In the genomic region with DNA sequence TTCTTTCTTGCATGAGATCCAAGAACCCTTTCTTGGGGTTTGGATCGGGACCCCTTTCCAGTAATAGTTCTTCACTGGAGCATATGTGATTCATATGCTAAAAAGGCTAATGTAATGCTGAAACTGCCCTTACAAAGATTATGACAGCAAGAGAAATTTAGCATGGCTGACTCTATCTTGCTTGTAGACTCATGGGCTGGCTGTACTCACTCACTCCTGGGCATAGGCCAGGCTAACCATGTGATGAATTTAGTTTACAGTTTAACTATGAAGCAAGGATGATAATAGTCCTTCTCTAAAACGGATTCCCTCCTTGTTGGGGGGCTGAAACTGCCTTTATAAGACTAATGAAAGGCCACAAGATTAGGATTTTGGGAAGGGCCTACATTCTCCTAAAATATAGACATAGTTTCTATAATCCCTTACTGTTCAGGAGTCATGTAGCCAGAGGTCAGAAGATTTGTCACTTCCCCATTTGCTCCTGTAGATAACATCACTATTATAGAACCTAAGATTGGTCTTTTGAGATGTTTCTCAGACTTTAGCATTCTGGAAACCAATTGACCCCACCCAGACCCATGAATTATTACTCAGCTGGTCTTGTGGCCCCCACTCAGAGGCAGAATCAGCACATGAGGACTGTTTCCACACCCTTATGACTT, we compare ENCODE assay signal across 20 cellular contexts. TPM values are rescaled to one million over a fixed set of nuclear protein-coding genes. Genes with fewer than 3 reads are reported as not detected.
DNase-seq lines count a peak whose midpoint lies in the region; ATAC-seq and TF ChIP-seq lines count a peak whose summit lies in the region.
"Had no signal": no experiment of that assay in that cellular context is flagged by ENCODE, and none has a peak within 500 bp of the region (broad histone marks: within the 10 kb centered on the region; RNA-seq: fewer than 3 reads in every experiment).

No MANE protein-coding gene starts in this region.

- H3K9ac ChIP-seq in GM23248 (no peak overlapping the region), OCI-LY3 (ENCODE audit: low read length) (no peak overlapping the region)
- H3K9ac ChIP-seq: BLaER1 treated with 17β-estradiol and CSF1 and Interleukin-3, amounts not matched to agents 10 nM and 100 nM had no signal

- no peak overlapping the region for H3K4me3 Mint-ChIP-seq in activated T-helper 17 cell treated with anti-CD3 and anti-CD28 coated beads, Interleukin-2, amount 50 U/mL, for 72 hours
- H3K4me3 Mint-ChIP-seq: CD8-positive, alpha-beta T cell had no signal

- DNase-seq in GM23248 (peak; percentile 49), choroid plexus epithelial cell (ENCODE audit: low read depth) (peak; percentile 22), kidney tubule cell (ENCODE audit: low spot score) (peak; percentile 16), NCI-H82 treated with DMSO at 0.1 percent for 48 hours (lab: John Stamatoyannopoulos, UW; ENCODE audit: unreplicated experiment) (no peak), NCI-H2081 (lab: John Stamatoyannopoulos, UW) (no peak), HuH-7 (ENCODE audit: low spot score) (no peak)
- DNase-seq: CD8-positive, alpha-beta T cell; DMS53; EL; NCI-H1417 treated with DMSO at 0.1 percent for 48 hours; NCI-H1930; NCI-H2171; NCI-H446; NCI-H748 treated with DMSO at 0.1 percent for 48 hours; PC-9 had no signal

- H3K36me3 Mint-ChIP-seq in activated T-helper 17 cell treated with anti-CD3 and anti-CD28 coated beads, Interleukin-2, amount 50 U/mL, for 72 hours (ENCODE audit: low read depth): no peaks in the 10 kb centered on the region
- H3K36me3 Mint-ChIP-seq: CD8-positive, alpha-beta T cell had no signal

- in situ Hi-C loops in GM23248 (cut with MboI): no loop called here

- H3K79me2 ChIP-seq in GM23248 (ENCODE audit: insufficient read depth) (no peaks in the 10 kb centered on the region), OCI-LY3 (ENCODE audit: low read length) (no peaks in the 10 kb centered on the region)

- ATAC-seq in activated T-helper 17 cell treated with anti-CD3 and anti-CD28 coated beads, Interleukin-2, amount 50 U/mL, for 72 hours (replicated peaks): no peak
- ATAC-seq: CD8-positive, alpha-beta T cell; GM12878 had no signal

- H3K36me3 ChIP-seq in GM23248 (ENCODE audit: low read depth) (no peaks in the 10 kb centered on the region), OCI-LY3 (replicated peaks; ENCODE audit: low read depth, low read length) (no peaks in the 10 kb centered on the region)
- H3K36me3 ChIP-seq: BLaER1 treated with 17β-estradiol and CSF1 and Interleukin-3, amounts not matched to agents 10 nM and 100 nM had no signal

- H3K27ac Mint-ChIP-seq in activated T-helper 17 cell treated with anti-CD3 and anti-CD28 coated beads, Interleukin-2, amount 50 U/mL, for 72 hours: no peak overlapping the region
- H3K27ac Mint-ChIP-seq: CD8-positive, alpha-beta T cell had no signal

- H3K9me3 ChIP-seq in GM23248 (ENCODE audit: low read depth) (no peaks in the 10 kb centered on the region), OCI-LY3 (ENCODE audit: insufficient read depth, low read length) (0 out of 2 replicates have a peak, but pooled peaks cover 3% of the 10 kb centered on the region)

- peaks cover 7% of the 10 kb centered on the region for H3K9me3 Mint-ChIP-seq in activated T-helper 17 cell treated with anti-CD3 and anti-CD28 coated beads, Interleukin-2, amount 50 U/mL, for 72 hours

- no peaks in the 10 kb centered on the region for H3K27me3 ChIP-seq in GM23248 (replicated peaks; ENCODE audit: insufficient read depth)
- no peaks in the 10 kb centered on the region for H3K27me3 ChIP-seq in OCI-LY3 (ENCODE audit: low read depth, low read length)
- H3K27me3 ChIP-seq: BLaER1 treated with 17β-estradiol and CSF1 and Interleukin-3, amounts not matched to agents 10 nM and 100 nM had no signal

- H3F3A ChIP-seq in GM23248 (ENCODE audit: insufficient read depth): no peaks in the 10 kb centered on the region

- H3K9me2 ChIP-seq in GM23248 (ENCODE audit: insufficient read depth): no peaks in the 10 kb centered on the region

- no peak for TF ChIP-seq CTCF in OCI-LY3 (IDR thresholded peaks at IDR 0.05; ENCODE audit: low read depth, low read length)
- TF ChIP-seq CTCF in choroid plexus epithelial cell (conservative IDR thresholded peaks at IDR 0.05; ENCODE audit: low read depth, low read length): no peak

- H3K4me1 Mint-ChIP-seq in activated T-helper 17 cell treated with anti-CD3 and anti-CD28 coated beads, Interleukin-2, amount 50 U/mL, for 72 hours: no peaks in the 10 kb centered on the region

- no peaks in the 10 kb centered on the region for H3K27me3 Mint-ChIP-seq in activated T-helper 17 cell treated with anti-CD3 and anti-CD28 coated beads, Interleukin-2, amount 50 U/mL, for 72 hours

- H3K4me2 ChIP-seq in GM23248 (ENCODE audit: unreplicated experiment) (no peak overlapping the region), OCI-LY3 (ENCODE audit: low read length) (no peak overlapping the region)
- H3K4me2 ChIP-seq: PC-9 had no signal

- WGBS in GM23248 (ENCODE audit: low coverage in 1 of 2, low lambda C conversion rate in 2 of 2, missing lambda C conversion rate in 2 of 2), 2 experiments: 44 to 50% methylated on average over 2 of the region's 2 CpGs

- no peak overlapping the region for H2AFZ ChIP-seq in GM23248
- H2AFZ ChIP-seq in OCI-LY3 (ENCODE audit: low read depth, low read length): no peak overlapping the region
- H2AFZ ChIP-seq: PC-9 had no signal

- no peaks in the 10 kb centered on the region for H4K20me1 ChIP-seq in GM23248 (ENCODE audit: insufficient read depth)
- H4K20me1 ChIP-seq in OCI-LY3 (ENCODE audit: insufficient read depth, low read length): no peaks in the 10 kb centered on the region
- H4K20me1 ChIP-seq: BLaER1 treated with 17β-estradiol and CSF1 and Interleukin-3, amounts not matched to agents 10 nM and 100 nM had no signal

- H3K4me3 ChIP-seq in GM23248 (no peak overlapping the region), OCI-LY3 (ENCODE audit: low read length) (no peak overlapping the region), choroid plexus epithelial cell (ENCODE audit: low read depth, low read length) (no peak overlapping the region)
- H3K4me3 ChIP-seq: BLaER1 treated with 17β-estradiol and CSF1 and Interleukin-3, amounts not matched to agents 10 nM and 100 nM; GM12878; PC-9 had no signal

- H3K4me1 ChIP-seq in GM23248 (ENCODE audit: insufficient read depth) (no peaks in the 10 kb centered on the region; the same call in 1 of the 2 replicates), OCI-LY3 (ENCODE audit: low read length) (peaks cover 38% of the 10 kb centered on the region)

- H3K27ac ChIP-seq in GM23248: no peak overlapping the region
- peak overlapping the region; percentile 90 for H3K27ac ChIP-seq in OCI-LY3 (ENCODE audit: low read length)
- H3K27ac ChIP-seq: PC-9, RWPE1 had no signal

RNA-seq across cellular contexts. Expression of a gene that starts 20.8 kb away (rescaled TPM):
- total RNA-seq in GM23248 (2014; rRNA removed; shearing (Covaris generic)): 3.2 and 6.6 TPM in 2 replicates
- polyA plus RNA-seq in GM23248 (2016; fragmentation: Nextera tagmentation; extraction: Ambion mirVana): 4.7 and 5.7 TPM in 2 replicates
- 10 to 100 TPM; 15.7 to 16.2 TPM for total RNA-seq in activated T-helper 17 cell treated with anti-CD3 and anti-CD28 coated beads, Interleukin-2, amount 50 U/mL, for 72 hours

Comparison
In these comparisons a context has a peak if more than half of its experiments do, and no peak if none do; other contexts are left out.
1. DNase-seq: peak in GM23248 (single experiment), choroid plexus epithelial cell (single experiment) and kidney tubule cell (single experiment); none in NCI-H82 treated with DMSO at 0.1 percent for 48 hours (single experiment), NCI-H2081 (0 of 2) and HuH-7 (single experiment).